In the genomic region with DNA sequence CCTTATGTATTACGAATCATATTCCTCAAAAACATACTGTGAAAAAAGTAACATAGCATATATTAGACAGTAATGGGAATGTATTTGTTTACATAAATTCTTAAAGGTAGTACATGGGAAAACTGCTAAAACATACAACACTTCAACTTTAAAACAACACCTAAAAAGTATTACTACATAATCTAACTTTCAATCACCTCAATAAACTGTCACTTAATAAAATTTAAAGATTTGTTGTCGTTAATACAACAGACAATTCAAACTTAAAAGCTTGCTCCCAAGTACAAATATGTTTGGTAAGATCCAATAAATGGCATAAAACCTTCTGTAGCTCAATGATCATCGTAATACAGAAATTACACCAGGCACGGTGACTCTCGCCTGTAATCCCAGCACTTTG, we compare ENCODE assay signal across 1 cellular context.
TF ChIP-seq lines count a peak whose summit lies in the region.

No MANE protein-coding gene starts in this region.

TF ChIP-seq in endothelial cell of umbilical vein, 7 proteins besides CTCF, POLR2A, EP300 and RAD21:
- TF ChIP-seq GATA2 (IDR thresholded peaks at IDR 0.05; ENCODE audit: insufficient read depth, insufficient read length, low read depth, low read length): no peak
- TF ChIP-seq MYC (IDR thresholded peaks at IDR 0.05; ENCODE audit: low read depth, low read length): no peak
- TF ChIP-seq, protein P1, sequence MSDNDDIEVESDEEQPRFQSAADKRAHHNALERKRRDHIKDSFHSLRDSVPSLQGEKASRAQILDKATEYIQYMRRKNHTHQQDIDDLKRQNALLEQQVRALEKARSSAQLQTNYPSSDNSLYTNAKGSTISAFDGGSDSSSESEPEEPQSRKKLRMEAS (IDR thresholded peaks at IDR 0.05; ENCODE audit: insufficient read depth, insufficient read length): no peak
- TF ChIP-seq JUN (IDR thresholded peaks at IDR 0.05; ENCODE audit: borderline replicate concordance, insufficient read depth, insufficient read length, low read depth): no peak
- TF ChIP-seq FOS (IDR thresholded peaks at IDR 0.05; ENCODE audit: borderline replicate concordance, insufficient read depth, low read length): no peak
- TF ChIP-seq EZH2 (IDR thresholded peaks at IDR 0.05; ENCODE audit: borderline replicate concordance, low read depth, low read length, severe bottlenecking): no peak
- no peak for TF ChIP-seq POLR2AphosphoS5 (IDR thresholded peaks at IDR 0.05; ENCODE audit: insufficient read depth, low read depth, low read length)
